ENCODE assay signal across 8 cellular contexts in the genomic region with DNA sequence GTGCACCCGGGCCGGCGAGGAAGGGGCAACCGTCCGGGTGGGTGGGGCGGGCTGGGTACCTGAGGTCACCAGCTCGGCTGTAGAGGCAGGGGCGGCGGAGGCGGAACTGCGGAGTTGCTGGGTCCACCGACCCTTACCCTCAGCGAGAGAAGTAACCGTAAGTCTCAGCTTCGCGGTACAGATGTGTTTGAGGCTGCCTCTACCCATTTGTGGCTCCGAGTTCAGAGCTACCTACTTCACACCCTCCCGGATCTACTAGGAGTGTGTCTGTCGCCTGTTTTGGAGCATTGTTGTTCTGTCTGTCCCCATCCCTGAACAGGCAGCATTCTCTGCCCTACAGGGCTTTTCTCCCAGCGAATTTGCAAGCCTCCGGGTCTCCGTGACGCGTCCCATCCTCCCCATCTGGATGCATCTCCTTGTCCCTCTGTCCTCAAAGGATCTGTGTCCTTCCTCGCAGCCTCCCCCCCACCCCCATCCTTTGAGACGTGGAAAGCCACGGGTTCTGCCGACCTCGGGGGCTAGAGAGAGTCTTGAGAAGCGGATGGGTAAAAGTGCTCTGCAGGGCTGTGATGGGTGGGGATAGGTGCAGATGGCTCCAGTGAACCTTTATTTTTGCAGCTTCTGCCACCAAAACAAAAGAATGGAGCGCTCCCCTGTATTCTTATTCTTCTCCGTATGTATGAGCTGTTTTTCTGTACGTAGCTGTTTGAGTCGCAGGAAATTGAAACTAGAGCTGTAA. TPM values are rescaled to one million over a fixed set of nuclear protein-coding genes. Genes with fewer than 3 reads are reported as not detected.
A peak's percentile ranks its signal among the peaks of the same experiment; 100 is the strongest.
DNase-seq lines count a peak whose midpoint lies in the region; ATAC-seq and TF ChIP-seq lines count a peak whose summit lies in the region.

No MANE protein-coding gene starts in this region.

- H3K4me2 ChIP-seq in parathyroid adenoma (ENCODE audit: low read length), result peak overlapping the region; percentile 81

- H3K27me3 ChIP-seq in heart left ventricle, result no peaks in the 10 kb centered on the region
- no peaks in the 10 kb centered on the region for H3K27me3 ChIP-seq in parathyroid adenoma (ENCODE audit: control insufficient read depth, insufficient read depth, low read length)

- peaks cover 6% of the 10 kb centered on the region for H3K36me3 Mint-ChIP-seq in activated naive CD8-positive, alpha-beta T cell treated with anti-CD3 and anti-CD28 coated beads, Interleukin-2, amount 10 ng/mL, durations not matched to agents 7 days and 5 days

- no peaks in the 10 kb centered on the region for H3K9me3 ChIP-seq in heart left ventricle
- H3K9me3 ChIP-seq in parathyroid adenoma (ENCODE audit: control insufficient read depth, low read length), result no peaks in the 10 kb centered on the region

- H2AFZ ChIP-seq in parathyroid adenoma, result peak overlapping the region; percentile 88

- no peak overlapping the region for H3K9ac ChIP-seq in parathyroid adenoma

- intact Hi-C loops in heart left ventricle (cut with DNase I), result loop anchor here in 7 of 10 donors (5.0 to 10.0 kb wide), 5 partner anchors 46 to 201 kb away; partner anchors contain the start of genes GATAD1 (in 7 of the 7) and CYP51A1 (in 1 of the 7)

- peaks cover 0 to 51% (median 30%) of the 10 kb centered on the region in 12 donors for H3K4me1 ChIP-seq in heart left ventricle
- peaks cover 6% of the 10 kb centered on the region for H3K4me1 ChIP-seq in parathyroid adenoma

- ATAC-seq in GM18868 (IDR thresholded peaks at IDR 0.05; ENCODE audit: unreplicated experiment) (peak; percentile 26), HG03045 (IDR thresholded peaks at IDR 0.05; ENCODE audit: unreplicated experiment) (peak; percentile 35), heart left ventricle (peak; percentile 8 to 44 (median 22))
- peak; percentile 56 for ATAC-seq in activated naive CD8-positive, alpha-beta T cell treated with anti-CD3 and anti-CD28 coated beads, Interleukin-2, amount 10 ng/mL, durations not matched to agents 7 days and 5 days (ENCODE audit: low read depth)

- TF ChIP-seq POLR2A in heart left ventricle (IDR thresholded peaks at IDR 0.05), result no peak

- H3K27ac Mint-ChIP-seq in activated naive CD8-positive, alpha-beta T cell treated with anti-CD3 and anti-CD28 coated beads, Interleukin-2, amount 10 ng/mL, durations not matched to agents 7 days and 5 days, result peak overlapping the region; percentile 85

- H3K27me3 Mint-ChIP-seq in activated naive CD8-positive, alpha-beta T cell treated with anti-CD3 and anti-CD28 coated beads, Interleukin-2, amount 10 ng/mL, durations not matched to agents 7 days and 5 days, result no peaks in the 10 kb centered on the region

- H3K4me3 ChIP-seq in heart left ventricle, result peak overlapping the region; percentile 67 to 94 (median 82)
- peak overlapping the region; percentile 90 for H3K4me3 ChIP-seq in parathyroid adenoma (ENCODE audit: low read depth, low read length)

- POLR2A ChIA-PET in activated naive CD8-positive, alpha-beta T cell treated with anti-CD3 and anti-CD28 coated beads, Interleukin-2, amount 10 ng/mL, durations not matched to agents 7 days and 5 days (lab: Charles Lee), result interaction anchor here (1.0 to 3.1 kb wide), 9 partner anchors 16 to 900 kb away, joined by 3 to 29 read pairs (median 4); partner anchors contain the start of genes AKAP9, CYP51A1 and GATAD1

- WGBS in heart left ventricle, 4 donors, result 1% methylated on average over 29 to 34 of the region's 34 CpGs

- no peak for TF ChIP-seq CTCF in heart left ventricle (IDR thresholded peaks at IDR 0.05)
- TF ChIP-seq CTCF in parathyroid adenoma (IDR thresholded peaks at IDR 0.05), result no peak

- peaks cover 15% of the 10 kb centered on the region for H3K79me2 ChIP-seq in parathyroid adenoma

- peak overlapping the region; percentile 88 for H3K4me3 Mint-ChIP-seq in activated naive CD8-positive, alpha-beta T cell treated with anti-CD3 and anti-CD28 coated beads, Interleukin-2, amount 10 ng/mL, durations not matched to agents 7 days and 5 days

- DNase-seq in C1 segment of cervical spinal cord (lab: John Stamatoyannopoulos, UW) (peak in 12 of 14 donors; percentile 26 to 87 (median 64)), NCI-H748 (lab: John Stamatoyannopoulos, UW; ENCODE audit: unreplicated experiment) (peak; percentile 70), heart left ventricle (peak; percentile 19 to 46 (median 23)), DMS153 treated with DMSO at 0.1 percent for 48 hours (lab: John Stamatoyannopoulos, UW; ENCODE audit: unreplicated experiment) (no peak)
- no peak for DNase-seq in activated naive CD8-positive, alpha-beta T cell treated with anti-CD3 and anti-CD28 coated beads, Interleukin-2, amount 10 ng/mL, durations not matched to agents 7 days and 5 days

- H3K27ac ChIP-seq in heart left ventricle (peak overlapping the region; percentile 62 to 94 (median 90)), parathyroid adenoma (peak overlapping the region; percentile 48)

- peaks cover 25% of the 10 kb centered on the region for H3K4me1 Mint-ChIP-seq in activated naive CD8-positive, alpha-beta T cell treated with anti-CD3 and anti-CD28 coated beads, Interleukin-2, amount 10 ng/mL, durations not matched to agents 7 days and 5 days

- H3K36me3 ChIP-seq in heart left ventricle (peaks cover 0 to 14% (median 3%) of the 10 kb centered on the region in 9 donors), parathyroid adenoma (ENCODE audit: control insufficient read depth, insufficient read depth, low read length) (no peaks in the 10 kb centered on the region)

- no peaks in the 10 kb centered on the region for H3K9me3 Mint-ChIP-seq in activated naive CD8-positive, alpha-beta T cell treated with anti-CD3 and anti-CD28 coated beads, Interleukin-2, amount 10 ng/mL, durations not matched to agents 7 days and 5 days

RNA-seq across cellular contexts. Expression of gene ANKIB1, which starts 0.8 kb away (rescaled TPM):
- 10 to 100 TPM; 75.5 to 77.6 TPM for total RNA-seq in activated naive CD8-positive, alpha-beta T cell treated with anti-CD3 and anti-CD28 coated beads, Interleukin-2, amount 10 ng/mL, durations not matched to agents 7 days and 5 days
- total RNA-seq in heart left ventricle, result 10 to 100 TPM; 21.2 to 67.9 (median 46.6) TPM
- 10 to 100 TPM in 1 of 2 donors, 1 to 10 TPM in 1; 9.0 to 10.9 TPM for polyA plus RNA-seq in heart left ventricle

RNA-seq across cellular contexts. Expression of gene KRIT1, which starts 0.8 kb away (rescaled TPM):
- 10 to 100 TPM; 46.4 to 54.2 TPM for total RNA-seq in activated naive CD8-positive, alpha-beta T cell treated with anti-CD3 and anti-CD28 coated beads, Interleukin-2, amount 10 ng/mL, durations not matched to agents 7 days and 5 days
- 10 to 100 TPM; 22.1 to 45.0 (median 31.0) TPM for total RNA-seq in heart left ventricle
- 10 to 100 TPM; 13.0 to 21.2 TPM for polyA plus RNA-seq in heart left ventricle

Comparison
In these comparisons a context has a peak if more than half of its experiments do, and no peak if none do; other contexts are left out.
1. DNase-seq: peak in C1 segment of cervical spinal cord (12 of 14), NCI-H748 (single experiment) and heart left ventricle (5 of 5); none in activated naive CD8-positive, alpha-beta T cell treated with anti-CD3 and anti-CD28 coated beads, Interleukin-2, amount 10 ng/mL, durations not matched to agents 7 days and 5 days (single experiment) and DMS153 treated with DMSO at 0.1 percent for 48 hours (single experiment).
2. Peak in every context shown above with its lines, with median percentiles within 50 percentile points of each other: ATAC-seq.